Comparison of ENCODE assay signal across 12 cellular contexts in genomic region chr17:42313389-42313772, GRCh38. TPM values are rescaled to one million over a fixed set of nuclear protein-coding genes. Genes with fewer than 3 reads are reported as not detected.
DNase-seq lines count a peak whose midpoint lies in the region; ATAC-seq and TF ChIP-seq lines count a peak whose summit lies in the region.
"Had no signal": no experiment of that assay in that cellular context is flagged by ENCODE, and none has a peak within 500 bp of the region (broad histone marks: within the 10 kb centered on the region; RNA-seq: fewer than 3 reads in every experiment).

No MANE protein-coding gene starts in this region.

- peaks cover 86% of the 10 kb centered on the region for H3K36me3 Mint-ChIP-seq in MCF 10A (ENCODE audit: insufficient read depth, unreplicated experiment)

- no peak for DNase-seq in breast epithelium (ENCODE audit: low spot score in 2 of 2)
- DNase-seq in MCF 10A (ENCODE audit: unreplicated experiment), result no peak
- no peak for DNase-seq in SK-N-MC (ENCODE audit: low read depth, low spot score)
- no peak for DNase-seq in hepatocyte (ENCODE audit: low spot score)
- no peak for DNase-seq in tibial artery
- no peak for DNase-seq in NCI-H748 (lab: John Stamatoyannopoulos, UW; ENCODE audit: unreplicated experiment)
- no peak for DNase-seq in T1000 (lab: John Stamatoyannopoulos, UW)
- DNase-seq: activated B cell treated with CpG ODN at 0.5 μM for 24 hours, NCI-H2081 treated with DMSO at 0.1 percent for 48 hours, nucleus accumbens had no signal

- no peaks in the 10 kb centered on the region for H3K4me1 Mint-ChIP-seq in MCF 10A (ENCODE audit: insufficient read depth, unreplicated experiment)

- H3K9ac ChIP-seq in SK-N-MC (ENCODE audit: insufficient read length), result no peak overlapping the region

- H3K36me3 ChIP-seq in breast epithelium, result no peaks in the 10 kb centered on the region
- H3K36me3 ChIP-seq in SK-N-MC (ENCODE audit: insufficient read depth, low read length), result peaks cover 9% of the 10 kb centered on the region; the same call in 1 of the 2 replicates
- no peaks in the 10 kb centered on the region for H3K36me3 ChIP-seq in hepatocyte (replicated peaks; ENCODE audit: insufficient read depth, low read depth)
- H3K36me3 ChIP-seq in tibial artery, result peaks cover 33 to 82% (median 73%) of the 10 kb centered on the region in 3 donors

- intact Hi-C loops in breast epithelium (cut with DNase I; ENCODE audit: low total_unique reads), result loop anchor here (5.0 kb wide), 1 partner anchor 214 kb away; no protein-coding TSS in a partner anchor
- intact Hi-C loops in MCF 10A (cut with micrococcal nuclease), result no loop called here
- intact Hi-C loops in tibial artery (cut with DNase I; ENCODE audit: low total_unique reads), result no loop called here

- H3K27me3 ChIP-seq in breast epithelium (no peaks in the 10 kb centered on the region), hepatocyte (no peaks in the 10 kb centered on the region), tibial artery (no peaks in the 10 kb centered on the region)

- no peaks in the 10 kb centered on the region for H3K27me3 Mint-ChIP-seq in MCF 10A (ENCODE audit: insufficient read depth, unreplicated experiment)
- H3K27me3 Mint-ChIP-seq: activated B cell treated with CpG ODN at 0.5 μM for 24 hours had no signal

- H3K9me3 Mint-ChIP-seq in MCF 10A (ENCODE audit: unreplicated experiment), result no peaks in the 10 kb centered on the region
- H3K9me3 Mint-ChIP-seq: activated B cell treated with CpG ODN at 0.5 μM for 24 hours had no signal

- no peaks in the 10 kb centered on the region for H3K9me3 ChIP-seq in breast epithelium
- H3K9me3 ChIP-seq in SK-N-MC (ENCODE audit: low read depth, low read length), result no peaks in the 10 kb centered on the region
- H3K9me3 ChIP-seq in hepatocyte (ENCODE audit: low read depth), result no peaks in the 10 kb centered on the region
- no peaks in the 10 kb centered on the region for H3K9me3 ChIP-seq in tibial artery

- peaks cover 4% of the 10 kb centered on the region for H3K79me2 ChIP-seq in hepatocyte

- no peak overlapping the region for H3K4me3 Mint-ChIP-seq in MCF 10A (ENCODE audit: unreplicated experiment)

- CTCF ChIA-PET in MCF 10A (lab: Yijun Ruan, JAX), result interaction anchor here (0.6 to 2.5 kb wide), 6 partner anchors 9 to 203 kb away, joined by 3 to 7 read pairs (median 3); no protein-coding TSS in a partner anchor

- TF ChIP-seq CTCF in breast epithelium (IDR thresholded peaks at IDR 0.05), result no peak
- no peak for TF ChIP-seq CTCF in MCF 10A (IDR thresholded peaks at IDR 0.05; ENCODE audit: unreplicated experiment)
- no peak for TF ChIP-seq CTCF in hepatocyte (IDR thresholded peaks at IDR 0.05; ENCODE audit: poor library complexity)
- no peak for TF ChIP-seq CTCF in tibial artery (IDR thresholded peaks at IDR 0.05)

- no peak overlapping the region for H2AFZ ChIP-seq in hepatocyte

- no peak overlapping the region for H3K27ac Mint-ChIP-seq in MCF 10A (ENCODE audit: low read depth, unreplicated experiment)

- no peak overlapping the region for H3K4me3 ChIP-seq in breast epithelium
- no peak overlapping the region for H3K4me3 ChIP-seq in SK-N-MC
- no peak overlapping the region for H3K4me3 ChIP-seq in hepatocyte
- no peak overlapping the region for H3K4me3 ChIP-seq in tibial artery
- H3K4me3 ChIP-seq: lung had no signal

- ATAC-seq in HG03280 (IDR thresholded peaks at IDR 0.05; ENCODE audit: unreplicated experiment), result no peak

- no peak for TF ChIP-seq POLR2A in breast epithelium (IDR thresholded peaks at IDR 0.05)

- BruUV-seq in MCF 10A (replicated peaks; lab: Mats Ljungman, UMichigan), result no TSS peak

- no peaks in the 10 kb centered on the region for H3K9me2 ChIP-seq in hepatocyte (replicated peaks; ENCODE audit: insufficient read depth)

- POLR2A ChIA-PET in MCF 10A (lab: Yijun Ruan, JAX), result interaction anchor here (1.1 kb wide), 2 partner anchors 24 to 26 kb away, joined by 3 read pairs; no protein-coding TSS in a partner anchor

- no peak overlapping the region for H3K4me2 ChIP-seq in hepatocyte

- H4K20me1 ChIP-seq in hepatocyte (ENCODE audit: insufficient read depth, poor library complexity, severe bottlenecking), result no peaks in the 10 kb centered on the region

- H3K27ac ChIP-seq in breast epithelium (peak overlapping the region; percentile 16 to 50), SK-N-MC (peak overlapping the region; percentile 70), hepatocyte (peak overlapping the region; percentile 88), tibial artery (peak overlapping the region; percentile 28 to 83)

- H3K4me1 ChIP-seq in breast epithelium (peaks cover 11 to 13% of the 10 kb centered on the region in 2 donors), hepatocyte (ENCODE audit: insufficient read depth) (peaks cover 44% of the 10 kb centered on the region), tibial artery (peaks cover 12 to 31% (median 19%) of the 10 kb centered on the region in 4 donors)

- 87% methylated on average over 4 of the region's 4 CpGs for WGBS in hepatocyte (ENCODE audit: low lambda C conversion rate, missing lambda C conversion rate)

RNA-seq across cellular contexts. Expression of gene STAT5A, which starts 25.1 kb away (rescaled TPM):
- total RNA-seq in breast epithelium (100 to 1,000 TPM in 1 of 3 donors, 10 to 100 TPM in 2; 72.8 to 363 (median 78.9) TPM), MCF 10A (2022) (1.0 and 1.7 TPM in 2 replicates), hepatocyte (5.5 and 6.5 TPM in 2 replicates)
- polyA plus RNA-seq in hepatocyte, result 3.5 and 6.1 TPM in 2 replicates

RNA-seq across cellular contexts. Expression of gene STAT5B, which starts 37.2 kb away (rescaled TPM):
- total RNA-seq in breast epithelium (100 to 1,000 TPM in 2 of 3 donors, 10 to 100 TPM in 1; 97.2 to 130 (median 101) TPM), MCF 10A (2022) (29.8 and 32.6 TPM in 2 replicates), hepatocyte (26.0 and 27.9 TPM in 2 replicates)
- 18.7 and 25.7 TPM in 2 replicates for polyA plus RNA-seq in hepatocyte

Comparison
In these comparisons a context has a peak if more than half of its experiments do, and no peak if none do; other contexts are left out.
1. H3K27ac ChIP-seq: peak in every context shown above with its lines; median percentile 88 in hepatocyte; 70 in SK-N-MC; 56 in tibial artery; 33 in breast epithelium.